Comparison of ENCODE assay signal across 13 cellular contexts in the genomic region with DNA sequence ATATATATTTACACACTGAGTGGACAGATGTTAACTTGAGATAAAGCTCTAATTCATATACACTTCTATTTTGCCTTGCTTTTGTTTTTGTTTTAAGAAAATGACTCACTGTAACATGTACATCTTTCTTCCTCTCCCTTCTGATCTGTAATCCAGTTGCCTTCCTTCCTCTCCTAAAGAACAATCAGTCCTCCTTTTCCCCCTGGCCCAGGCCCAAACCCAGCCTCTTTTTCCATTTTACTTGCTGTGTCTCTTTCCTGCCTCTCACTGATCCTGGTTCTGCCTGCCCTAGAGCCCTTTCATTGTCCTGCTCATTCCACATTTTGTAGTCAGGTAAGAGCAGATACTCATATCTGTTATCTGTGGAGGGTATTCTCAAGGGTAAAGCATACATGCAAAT. TPM values are rescaled to one million over a fixed set of nuclear protein-coding genes. Genes with fewer than 3 reads are reported as not detected.
A peak's percentile ranks its signal among the peaks of the same experiment; 100 is the strongest.
DNase-seq lines count a peak whose midpoint lies in the region; ATAC-seq, FAIRE-seq and TF ChIP-seq lines count a peak whose summit lies in the region.
"Had no signal": no experiment of that assay in that cellular context is flagged by ENCODE, and none has a peak within 500 bp of the region (broad histone marks: within the 10 kb centered on the region; RNA-seq: fewer than 3 reads in every experiment).

No MANE protein-coding gene starts in this region.

- H3K4me1 ChIP-seq in endothelial cell of umbilical vein (ENCODE audit: control insufficient read depth, extremely low read depth, insufficient read depth, low read length) = peaks cover 82% of the 10 kb centered on the region
- peaks cover 78% of the 10 kb centered on the region for H3K4me1 ChIP-seq in HepG2 (ENCODE audit: insufficient read depth, low read length)
- peaks cover 0 to 37% (median 29%) of the 10 kb centered on the region in 4 donors for H3K4me1 ChIP-seq in tibial artery

- dilution Hi-C loops in endothelial cell of umbilical vein (cut with MboI; ENCODE audit: extremely low pct_ligation_motif_present, low sequenced_read_pairs) = no loop called here

- intact Hi-C loops in endothelial cell of umbilical vein (cut with micrococcal nuclease) (loop anchor here (1.0 kb wide), 3 partner anchors 8 to 21 kb away; no protein-coding TSS in a partner anchor), HepG2 (cut with micrococcal nuclease; ENCODE audit: unreplicated experiment) (no loop called here), tibial artery (cut with DNase I; ENCODE audit: low total_unique reads) (no loop called here)

- TF ChIP-seq EP300 in HepG2 (IDR thresholded peaks at IDR 0.05; ENCODE audit: low read depth in 2 of 2, low read length in 2 of 2) (no peak), HepG2 (CRISPR knock-in tag; IDR thresholded peaks at IDR 0.05; ENCODE audit: borderline replicate concordance) (no peak)

- peaks cover 29% of the 10 kb centered on the region for H3K79me2 ChIP-seq in endothelial cell of umbilical vein (ENCODE audit: control insufficient read depth, insufficient read depth, low read length)
- no peaks in the 10 kb centered on the region for H3K79me2 ChIP-seq in HepG2 (ENCODE audit: insufficient read depth, low read length)

- H3K9ac ChIP-seq in endothelial cell of umbilical vein (replicated peaks; ENCODE audit: extremely low read depth, insufficient read depth, low read length) (peak overlapping the region; percentile 63), HepG2 (ENCODE audit: insufficient read depth, low read depth, low read length) (no peak overlapping the region; the same call in 1 of the 2 replicates)

- no peaks in the 10 kb centered on the region for H3K9me1 ChIP-seq in endothelial cell of umbilical vein (replicated peaks; ENCODE audit: control insufficient read depth, extremely low read depth, insufficient read depth, low read length)

- CTCF ChIA-PET in endothelial cell of umbilical vein (lab: Charles Lee) (interaction anchor here (0.8 to 3.0 kb wide), 5 partner anchors 10 to 213 kb away, joined by 3 to 15 read pairs (median 5); no protein-coding TSS in a partner anchor), HepG2 (lab: Yijun Ruan, JAX; ENCODE audit: low intra/inter-chr PET ratio, low total read pairs) (no interaction called here)

- H4K20me1 ChIP-seq in endothelial cell of umbilical vein (replicated peaks; ENCODE audit: control insufficient read depth, extremely low read depth, insufficient read depth, low read length) (no peaks in the 10 kb centered on the region), HepG2 (ENCODE audit: insufficient read depth, low read length) (no peaks in the 10 kb centered on the region)

- H3K27ac ChIP-seq in endothelial cell of umbilical vein (ENCODE audit: insufficient read depth, low read depth, low read length) = peak overlapping the region; percentile 95
- peak overlapping the region; percentile 71 for H3K27ac ChIP-seq in HepG2 (ENCODE audit: extremely low read length, insufficient read depth, low read length)
- H3K27ac ChIP-seq in tibial artery = peak overlapping the region; percentile 2 to 44

- peak overlapping the region; percentile 55 for H3K4me2 ChIP-seq in endothelial cell of umbilical vein (ENCODE audit: insufficient read depth, low read length)
- H3K4me2 ChIP-seq in HepG2 (ENCODE audit: low read depth, low read length) = no peak overlapping the region

- H3K9me3 ChIP-seq in endothelial cell of umbilical vein (replicated peaks; ENCODE audit: control insufficient read depth, insufficient read depth, low read length) (no peaks in the 10 kb centered on the region), HepG2 (ENCODE audit: low read length) (no peaks in the 10 kb centered on the region), tibial artery (no peaks in the 10 kb centered on the region)

- ATAC-seq in HepG2 (no peak), GM19463 (IDR thresholded peaks at IDR 0.05; ENCODE audit: unreplicated experiment) (no peak), GM21717 (IDR thresholded peaks at IDR 0.05; ENCODE audit: unreplicated experiment) (no peak)

- peak; percentile 92 for FAIRE-seq in endothelial cell of umbilical vein (lab: Jason Lieb, UNC)
- FAIRE-seq in HepG2 (lab: Jason Lieb, UNC) = no peak
- no peak for FAIRE-seq in frontal cortex (lab: Jason Lieb, UNC)

- H3K36me3 ChIP-seq in endothelial cell of umbilical vein (ENCODE audit: control insufficient read depth in 2 of 2, extremely low read depth in 1 of 2, insufficient read depth in 2 of 2, low read length in 2 of 2) (peaks cover 0 to 18% of the 10 kb centered on the region in 2 experiments), HepG2 (replicated peaks in 1 of 2; ENCODE audit: control insufficient read depth in 1 of 2, insufficient read depth in 2 of 2, low read length in 2 of 2) (no peaks in the 10 kb centered on the region; a peak in 1 of 5 replicates), tibial artery (peaks cover 53 to 71% (median 53%) of the 10 kb centered on the region in 3 donors)

- TF ChIP-seq CTCF in endothelial cell of umbilical vein (IDR thresholded peaks at IDR 0.05; ENCODE audit: extremely low read depth in 1 of 2, insufficient read depth in 1 of 2, low read depth in 1 of 2, low read length in 2 of 2) = no peak
- no peak for TF ChIP-seq CTCF in HepG2 (CRISPR knock-in tag; IDR thresholded peaks at IDR 0.05)
- no peak for TF ChIP-seq CTCF in tibial artery (IDR thresholded peaks at IDR 0.05)

- no peak overlapping the region for H2AFZ ChIP-seq in endothelial cell of umbilical vein (ENCODE audit: low read depth, low read length)
- no peak overlapping the region for H2AFZ ChIP-seq in HepG2 (ENCODE audit: low read length)

- DNase-seq in RPMI7951 (ENCODE audit: low read depth) (peak; percentile 25), endothelial cell of umbilical vein (ENCODE audit: low read depth, low spot score) (peak; percentile 98), HepG2 (ENCODE audit: low spot score) (no peak), tibial artery (peak; percentile 71 to 74), frontal cortex (ENCODE audit: low spot score in 2 of 2) (no peak), NOMO-1 treated with dmso at 0.1 percent for 144 hours (lab: John Stamatoyannopoulos, UW; ENCODE audit: unreplicated experiment) (no peak)
- DNase-seq: activated CD4-positive, alpha-beta T cell treated with anti-CD3 and anti-CD28 coated beads for 4 hours; activated naive CD4-positive, alpha-beta T cell; NCI-H446; SHP77; stimulated activated CD4-positive, alpha-beta T cell treated with anti-CD3 and anti-CD28 coated beads, Interleukin-2, amount 100 ng/mL, for 48 hours had no signal

- TF ChIP-seq POLR2A in endothelial cell of umbilical vein (IDR thresholded peaks at IDR 0.05; ENCODE audit: low read depth, low read length) (no peak), HepG2 (IDR thresholded peaks at IDR 0.05; ENCODE audit: insufficient read depth in 1 of 2, low read depth in 2 of 2, low read length in 2 of 2) (no peak)

- H3K4me3 ChIP-seq in endothelial cell of umbilical vein (replicated peaks in 1 of 3; ENCODE audit: insufficient read depth in 1 of 3, low read depth in 1 of 3, low read length in 3 of 3) (no peak overlapping the region), HepG2 (replicated peaks in 1 of 3; ENCODE audit: insufficient read depth in 1 of 3, low read depth in 2 of 3, low read length in 3 of 3) (no peak overlapping the region), tibial artery (no peak overlapping the region)

- no peak for TF ChIP-seq RAD21 in HepG2 (CRISPR knock-in tag; IDR thresholded peaks at IDR 0.05)

- in situ Hi-C loops in HepG2 (cut with HindIII; ENCODE audit: extremely low pct_ligation_motif_present, low pct_unique_long_range_greater_than_20kb) = no loop called here

- H3K27me3 ChIP-seq in endothelial cell of umbilical vein (ENCODE audit: control insufficient read depth in 2 of 2, insufficient read depth in 2 of 2, low read length in 2 of 2) = no peaks in the 10 kb centered on the region
- H3K27me3 ChIP-seq in HepG2 (ENCODE audit: control insufficient read depth in 1 of 2, insufficient read depth in 2 of 2, low read length in 2 of 2) = no peaks in the 10 kb centered on the region
- no peaks in the 10 kb centered on the region for H3K27me3 ChIP-seq in tibial artery

- no TSS peak for BruUV-seq in endothelial cell of umbilical vein (replicated peaks; lab: Mats Ljungman, UMichigan)
- BruUV-seq in HepG2 (replicated peaks; lab: Mats Ljungman, UMichigan) = no TSS peak

- POLR2A ChIA-PET in endothelial cell of umbilical vein (lab: Charles Lee) = interaction anchor here (1.0 to 1.2 kb wide), 3 partner anchors 11 to 51 kb away, joined by 4 to 6 read pairs (median 5); partner anchors contain the start of genes BRCA2 and ZAR1L
- POLR2A ChIA-PET in HepG2 (lab: Yijun Ruan, JAX) = interaction anchor here (2.4 kb wide), 1 partner anchor 9 kb away, joined by 16 read pairs; no protein-coding TSS in a partner anchor

RNA-seq across cellular contexts. Expression of gene ZAR1L, which starts 50.8 kb away (rescaled TPM):
- total RNA-seq in RPMI7951 (2014; rRNA removed; shearing (Covaris generic)) = 0.12 TPM in 1 of 2 replicates, not detected in the other
- total RNA-seq in endothelial cell of umbilical vein (not detected in 2 replicates), HepG2 (2016; rRNA removed; fragmentation: Illumina TruSeq; extraction: Trizol) (0.09 TPM in 1 of 2 replicates, not detected in the other), frontal cortex (not detected)
- polyA plus RNA-seq in endothelial cell of umbilical vein (0.05 TPM in 1 of 2 replicates, not detected in the other), HepG2 (2011; rRNA removed) (0.05 TPM in 1 of 2 replicates, not detected in the other)
- not detected in 2 replicates for polyA plus RNA-seq in endothelial cell of umbilical vein (2011; cell fraction: cytosol; rRNA removed)
- polyA plus RNA-seq in endothelial cell of umbilical vein (2011; cell fraction: nucleus; rRNA removed) = not detected in 2 replicates
- polyA plus RNA-seq in endothelial cell of umbilical vein (2012) = not detected in 2 replicates
- polyA minus RNA-seq in endothelial cell of umbilical vein = not detected in 2 replicates
- polyA minus RNA-seq in endothelial cell of umbilical vein (2011; cell fraction: cytosol; rRNA and poly(A)+ RNA removed) = not detected
- not detected in 2 replicates for polyA minus RNA-seq in endothelial cell of umbilical vein (2011; cell fraction: nucleus; rRNA and poly(A)+ RNA removed)
- not detected in 2 replicates for total RNA-seq in HepG2 (2016; cell fraction: cytosol; rRNA removed; fragmentation: Illumina TruSeq; extraction: Trizol; ENCODE audit: low read depth)
- total RNA-seq in HepG2 (2016; cell fraction: insoluble cytoplasmic fraction; rRNA removed; fragmentation: Illumina TruSeq; extraction: Trizol) = not detected in 2 replicates
- 0.09 TPM in 1 of 2 replicates, not detected in the other for total RNA-seq in HepG2 (2016; cell fraction: membrane; rRNA removed; fragmentation: Illumina TruSeq; extraction: Trizol)
- total RNA-seq in HepG2 (2016; cell fraction: nucleus; rRNA removed; fragmentation: Illumina TruSeq; extraction: Trizol) = not detected in 2 replicates
- not detected in 2 replicates for polyA plus RNA-seq in HepG2 (2011; cell fraction: cytosol; rRNA removed)
- polyA plus RNA-seq in HepG2 (2011; cell fraction: nucleus; rRNA removed) = 0.09 TPM in 1 of 2 replicates, not detected in the other
- not detected in 2 replicates for polyA plus RNA-seq in HepG2 (2012)
- polyA plus RNA-seq in HepG2 (2016; cell fraction: cytosol; fragmentation: Illumina TruSeq; extraction: Trizol; ENCODE audit: low read depth) = not detected in 2 replicates
- polyA plus RNA-seq in HepG2 (2016; cell fraction: insoluble cytoplasmic fraction; fragmentation: Illumina TruSeq; extraction: Trizol; ENCODE audit: low read depth) = not detected in 2 replicates
- not detected in 2 replicates for polyA plus RNA-seq in HepG2 (2016; cell fraction: membrane; fragmentation: Illumina TruSeq; extraction: Trizol; ENCODE audit: low read depth)
- 0.59 TPM in 1 of 2 replicates, not detected in the other for polyA plus RNA-seq in HepG2 (2016; cell fraction: nucleus; fragmentation: Illumina TruSeq; extraction: Trizol; ENCODE audit: insufficient read depth, low read depth)
- polyA minus RNA-seq in HepG2 (2011; rRNA and poly(A)+ RNA removed; ENCODE audit: low replicate concordance) = not detected in 2 replicates
- polyA minus RNA-seq in HepG2 (2011; cell fraction: cytosol; rRNA and poly(A)+ RNA removed) = not detected in 2 replicates
- polyA minus RNA-seq in HepG2 (2011; cell fraction: nucleus; rRNA and poly(A)+ RNA removed) = not detected in 2 replicates

RNA-seq across cellular contexts. Expression of gene BRCA2, which starts 50.9 kb away (rescaled TPM):
- total RNA-seq in RPMI7951 (2014; rRNA removed; shearing (Covaris generic)) = 7.4 and 10.7 TPM in 2 replicates
- 16.1 and 17.5 TPM in 2 replicates for total RNA-seq in endothelial cell of umbilical vein
- polyA plus RNA-seq in endothelial cell of umbilical vein = 1.3 and 2.9 TPM in 2 replicates
- 4.1 and 4.3 TPM in 2 replicates for polyA plus RNA-seq in endothelial cell of umbilical vein (2011; cell fraction: cytosol; rRNA removed)
- polyA plus RNA-seq in endothelial cell of umbilical vein (2011; cell fraction: nucleus; rRNA removed) = 12.9 and 15.2 TPM in 2 replicates
- 2.7 and 7.9 TPM in 2 replicates for polyA plus RNA-seq in endothelial cell of umbilical vein (2012)
- polyA minus RNA-seq in endothelial cell of umbilical vein = 5.6 and 9.6 TPM in 2 replicates
- polyA minus RNA-seq in endothelial cell of umbilical vein (2011; cell fraction: cytosol; rRNA and poly(A)+ RNA removed) = 6.7 TPM
- 10.8 and 16.1 TPM in 2 replicates for polyA minus RNA-seq in endothelial cell of umbilical vein (2011; cell fraction: nucleus; rRNA and poly(A)+ RNA removed)
- total RNA-seq in HepG2 (2016; rRNA removed; fragmentation: Illumina TruSeq; extraction: Trizol) = 24.6 and 28.3 TPM in 2 replicates
- total RNA-seq in HepG2 (2016; cell fraction: cytosol; rRNA removed; fragmentation: Illumina TruSeq; extraction: Trizol; ENCODE audit: low read depth) = 2.6 and 3.3 TPM in 2 replicates
- 19.9 and 29.6 TPM in 2 replicates for total RNA-seq in HepG2 (2016; cell fraction: insoluble cytoplasmic fraction; rRNA removed; fragmentation: Illumina TruSeq; extraction: Trizol)
- total RNA-seq in HepG2 (2016; cell fraction: membrane; rRNA removed; fragmentation: Illumina TruSeq; extraction: Trizol) = 5.4 TPM in 2 replicates
- 33.0 and 36.6 TPM in 2 replicates for total RNA-seq in HepG2 (2016; cell fraction: nucleus; rRNA removed; fragmentation: Illumina TruSeq; extraction: Trizol)
- 1.8 and 3.1 TPM in 2 replicates for polyA plus RNA-seq in HepG2 (2011; rRNA removed)
- 0.48 and 1.6 TPM in 2 replicates for polyA plus RNA-seq in HepG2 (2011; cell fraction: cytosol; rRNA removed)
- polyA plus RNA-seq in HepG2 (2011; cell fraction: nucleus; rRNA removed) = 2.2 and 3.1 TPM in 2 replicates
- polyA plus RNA-seq in HepG2 (2012) = 0.95 and 4.7 TPM in 2 replicates
- 0.29 and 0.40 TPM in 2 replicates for polyA plus RNA-seq in HepG2 (2016; cell fraction: cytosol; fragmentation: Illumina TruSeq; extraction: Trizol; ENCODE audit: low read depth)
- 13.9 and 14.6 TPM in 2 replicates for polyA plus RNA-seq in HepG2 (2016; cell fraction: insoluble cytoplasmic fraction; fragmentation: Illumina TruSeq; extraction: Trizol; ENCODE audit: low read depth)
- 0.37 and 2.5 TPM in 2 replicates for polyA plus RNA-seq in HepG2 (2016; cell fraction: membrane; fragmentation: Illumina TruSeq; extraction: Trizol; ENCODE audit: low read depth)
- 27.2 and 32.6 TPM in 2 replicates for polyA plus RNA-seq in HepG2 (2016; cell fraction: nucleus; fragmentation: Illumina TruSeq; extraction: Trizol; ENCODE audit: insufficient read depth, low read depth)
- 0.74 and 5.3 TPM in 2 replicates for polyA minus RNA-seq in HepG2 (2011; rRNA and poly(A)+ RNA removed; ENCODE audit: low replicate concordance)
- polyA minus RNA-seq in HepG2 (2011; cell fraction: cytosol; rRNA and poly(A)+ RNA removed) = 3.3 and 3.8 TPM in 2 replicates
- 16.8 and 23.8 TPM in 2 replicates for polyA minus RNA-seq in HepG2 (2011; cell fraction: nucleus; rRNA and poly(A)+ RNA removed)
- 1.6 TPM for total RNA-seq in frontal cortex

Comparison
In these comparisons a context has a peak if more than half of its experiments do, and no peak if none do; other contexts are left out.
1. DNase-seq: peak in RPMI7951 (single experiment), endothelial cell of umbilical vein (single experiment) and tibial artery (2 of 2); none in HepG2 (single experiment), frontal cortex (0 of 2) and NOMO-1 treated with dmso at 0.1 percent for 144 hours (single experiment).
2. H3K27ac ChIP-seq: peak in every context shown above with its lines; median percentile 95 in endothelial cell of umbilical vein; 71 in HepG2; 23 in tibial artery.